1 cellular context compared by ENCODE assay signal in the genomic region with DNA sequence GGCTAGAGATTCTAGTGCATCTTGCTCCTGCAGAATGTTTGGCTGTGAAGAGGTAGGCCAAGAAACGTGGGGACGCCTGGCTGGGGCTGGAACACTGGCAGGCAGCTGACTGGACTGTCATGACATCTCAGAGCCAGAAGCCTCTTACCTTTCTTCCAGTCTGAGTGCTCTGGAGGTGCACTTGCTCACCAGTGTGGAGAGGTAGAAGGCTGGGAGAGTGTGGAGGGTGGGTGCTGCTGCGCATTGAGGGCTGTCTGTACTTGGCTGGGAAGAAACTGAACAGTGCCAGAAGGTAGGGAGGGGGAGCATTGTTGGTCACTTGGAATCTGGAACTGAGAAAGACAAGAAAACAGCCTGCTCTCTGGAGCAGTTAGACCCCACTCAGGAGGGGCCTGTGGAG.
TF ChIP-seq lines count a peak whose summit lies in the region.

No MANE protein-coding gene starts in this region.

TF ChIP-seq in H1, 55 proteins besides CTCF, POLR2A, EP300 and RAD21:
- TF ChIP-seq BCL11A (IDR thresholded peaks at IDR 0.05; ENCODE audit: low read depth in 2 of 2, low read length in 2 of 2) (no peak), POU5F1 (IDR thresholded peaks at IDR 0.05; ENCODE audit: low read depth, low read length) (no peak), ZNF274 (IDR thresholded peaks at IDR 0.05; ENCODE audit: borderline replicate concordance, extremely low read depth, low read length) (no peak), E2F6 (IDR thresholded peaks at IDR 0.05) (no peak), YY1 (IDR thresholded peaks at IDR 0.05; ENCODE audit: low read depth, low read length) (no peak), PHF8 (conservative IDR thresholded peaks at IDR 0.05; ENCODE audit: low read depth, low read length) (no peak), CREB1 (IDR thresholded peaks at IDR 0.05) (no peak), SIN3A (conservative IDR thresholded peaks at IDR 0.05 in 1 of 2, IDR thresholded peaks at IDR 0.05 in 1 of 2; ENCODE audit: low read depth in 1 of 2, low read length in 2 of 2) (no peak), SRF (IDR thresholded peaks at IDR 0.05; ENCODE audit: low read depth, low read length) (no peak), USF2 (IDR thresholded peaks at IDR 0.05; ENCODE audit: low read length) (no peak), CHD2 (IDR thresholded peaks at IDR 0.05; ENCODE audit: low read length) (no peak), CBX8 (IDR thresholded peaks at IDR 0.05; ENCODE audit: borderline replicate concordance, low read depth, low read length) (no peak), TAF7 (optimal IDR thresholded peaks at IDR 0.05; ENCODE audit: borderline replicate concordance, low read depth, low read length) (no peak), POLR2AphosphoS5 (IDR thresholded peaks at IDR 0.05; ENCODE audit: low read depth, low read length) (no peak), TEAD4 (IDR thresholded peaks at IDR 0.05; ENCODE audit: low read depth, low read length) (no peak), CBX5 (IDR thresholded peaks at IDR 0.05; ENCODE audit: low read depth, low read length) (no peak), RBBP5 (IDR thresholded peaks at IDR 0.05; ENCODE audit: borderline replicate concordance, low read depth, low read length) (no peak), KDM5A (IDR thresholded peaks at IDR 0.05; ENCODE audit: low read length) (no peak), RNF2 (IDR thresholded peaks at IDR 0.05; ENCODE audit: borderline replicate concordance, low read depth, low read length, missing control alignments, poor library complexity, severe bottlenecking) (no peak)
